ENCODE assay signal across 18 cellular contexts in genomic region chr12:52566847-52567291, GRCh38. TPM values are rescaled to one million over a fixed set of nuclear protein-coding genes. Genes with fewer than 3 reads are reported as not detected.
DNase-seq lines count a peak whose midpoint lies in the region; ATAC-seq and TF ChIP-seq lines count a peak whose summit lies in the region.
"Had no signal": no experiment of that assay in that cellular context is flagged by ENCODE, and none has a peak within 500 bp of the region (broad histone marks: within the 10 kb centered on the region; RNA-seq: fewer than 3 reads in every experiment).

No MANE protein-coding gene starts in this region.

- peak; percentile 70 to 98 (median 94) for ATAC-seq in heart right ventricle
- ATAC-seq in HG03354 (IDR thresholded peaks at IDR 0.05; ENCODE audit: poor library complexity, severe bottlenecking, unreplicated experiment) = no peak
- ATAC-seq in HG03196 (IDR thresholded peaks at IDR 0.05; ENCODE audit: unreplicated experiment) = no peak
- ATAC-seq: foreskin keratinocyte had no signal

- TF ChIP-seq CTCF in heart right ventricle (IDR thresholded peaks at IDR 0.05) (no peak), lower leg skin (IDR thresholded peaks at IDR 0.05) (no peak)

- intact Hi-C loops in heart right ventricle (cut with DNase I) = no loop called here
- intact Hi-C loops in lower leg skin (cut with DNase I; ENCODE audit: low total_unique reads) = no loop called here

- no peaks in the 10 kb centered on the region for H3K36me3 ChIP-seq in heart right ventricle
- H3K36me3 ChIP-seq: breast epithelium, SJCRH30 had no signal

- peaks cover 0 to 71% (median 14%) of the 10 kb centered on the region in 7 donors for H3K27me3 ChIP-seq in heart right ventricle
- H3K27me3 ChIP-seq: breast epithelium had no signal

- no peak for TF ChIP-seq POLR2A in lower leg skin (IDR thresholded peaks at IDR 0.05)

- H3K4me3 ChIP-seq in heart right ventricle = no peak overlapping the region
- H3K4me3 ChIP-seq in lower leg skin (ENCODE audit: low read depth, poor library complexity, severe bottlenecking) = no peak overlapping the region
- H3K4me3 ChIP-seq: breast epithelium, SJCRH30, smooth muscle cell had no signal

- peak overlapping the region in 3 of 10 donors; percentile 10 to 49 (median 22) for H3K27ac ChIP-seq in heart right ventricle
- H3K27ac ChIP-seq: breast epithelium, foreskin keratinocyte, SJCRH30 had no signal

- DNase-seq in NCI-H1436 (lab: John Stamatoyannopoulos, UW) (peak; percentile 35), NCI-H1436 treated with DMSO at 0.1 percent for 48 hours (lab: John Stamatoyannopoulos, UW) (no peak), NCI-H524 treated with DMSO at 0.1 percent for 48 hours (lab: John Stamatoyannopoulos, UW) (peak; percentile 27), heart right ventricle (peak; percentile 41 to 72), lower leg skin (ENCODE audit: low spot score in 2 of 2) (no peak)
- DNase-seq in stimulated activated CD8-positive, alpha-beta memory T cell treated with anti-CD3 and anti-CD28 coated beads, Interleukin-15, amount 100 ng/mL, for 24 hours (ENCODE audit: low read depth) = peak; percentile 7
- DNase-seq: 8988T; activated naive CD4-positive, alpha-beta T cell treated with anti-CD3 and anti-CD28 coated beads, Interleukin-2, amount 50 U/mL, for 16 hours; EL; foreskin keratinocyte; NCI-H2081; SJCRH30 had no signal

- WGBS in heart right ventricle, 2 donors = 26 to 39% methylated on average over 8 of the region's 8 CpGs
- WGBS in lower leg skin, 2 donors = 81 to 86% methylated on average over 7 to 8 of the region's 8 CpGs

- H3K9me3 ChIP-seq in heart right ventricle = no peaks in the 10 kb centered on the region
- H3K9me3 ChIP-seq: breast epithelium, SJCRH30 had no signal

- peaks cover 0 to 11% (median 0%) of the 10 kb centered on the region in 9 donors for H3K4me1 ChIP-seq in heart right ventricle
- H3K4me1 ChIP-seq: breast epithelium, foreskin keratinocyte, SJCRH30 had no signal

RNA-seq across cellular contexts. Expression of gene KRT74, which starts 6.8 kb away (rescaled TPM):
- total RNA-seq in heart right ventricle (under 1 TPM in 1 of 10 donors, not detected in 9; 0.62 TPM), lower leg skin (10 to 100 TPM in 1 of 4 donors, 1 to 10 TPM in 1, under 1 TPM in 2; 0.30 to 14.6 (median 0.82) TPM)
- not detected for polyA plus RNA-seq in heart right ventricle
- total RNA-seq: breast epithelium, foreskin keratinocyte, osteocyte, SJCRH30, smooth muscle cell had no signal
- polyA plus RNA-seq: CD14-positive monocyte, smooth muscle cell had no signal

RNA-seq across cellular contexts. Expression of gene KRT71, which starts 13.9 kb away (rescaled TPM):
- total RNA-seq in heart right ventricle (not detected), lower leg skin (10 to 100 TPM in 1 of 4 donors, 1 to 10 TPM in 1, under 1 TPM in 1, not detected in 1; 0.32 to 61.7 (median 1.6) TPM)
- not detected for polyA plus RNA-seq in heart right ventricle
- total RNA-seq: foreskin keratinocyte, osteocyte, SJCRH30, smooth muscle cell had no signal
- polyA plus RNA-seq: CD14-positive monocyte, foreskin keratinocyte, smooth muscle cell had no signal

RNA-seq across cellular contexts. Expression of gene KRT72, which starts 34.4 kb away (rescaled TPM):
- total RNA-seq in heart right ventricle (under 1 TPM in 1 of 10 donors, not detected in 9; 0.15 TPM), lower leg skin (10 to 100 TPM in 2 of 4 donors, 1 to 10 TPM in 1, under 1 TPM in 1; 0.42 to 14.0 (median 7.1) TPM)
- polyA plus RNA-seq in heart right ventricle = not detected
- total RNA-seq: breast epithelium, foreskin keratinocyte, osteocyte, SJCRH30, smooth muscle cell had no signal
- polyA plus RNA-seq: CD14-positive monocyte, foreskin keratinocyte, smooth muscle cell had no signal

RNA-seq across cellular contexts. Expression of gene KRT5, which starts 46.7 kb away (rescaled TPM):
- total RNA-seq in heart right ventricle (1 to 10 TPM in 1 of 10 donors, under 1 TPM in 2, not detected in 7; 0.25 to 1.5 (median 0.45) TPM), lower leg skin (1,000 to 10,000 TPM; 2,541 to 6,567 (median 4,278) TPM)
- polyA plus RNA-seq in heart right ventricle = under 1 TPM in 1 of 2 donors, not detected in 1; 0.90 TPM
- total RNA-seq: osteocyte, SJCRH30 had no signal
- polyA plus RNA-seq: CD14-positive monocyte had no signal

RNA-seq across cellular contexts. Expression of gene KRT73, which starts 51.5 kb away (rescaled TPM):
- total RNA-seq in heart right ventricle = not detected
- polyA plus RNA-seq in heart right ventricle = not detected
- total RNA-seq in lower leg skin = 10 to 100 TPM in 1 of 4 donors, 1 to 10 TPM in 3; 3.0 to 15.3 (median 6.0) TPM
- total RNA-seq: breast epithelium, foreskin keratinocyte, osteocyte, SJCRH30, smooth muscle cell had no signal
- polyA plus RNA-seq: CD14-positive monocyte, foreskin keratinocyte, smooth muscle cell had no signal

Comparison
In these comparisons a context has a peak if more than half of its experiments do, and no peak if none do; other contexts are left out.
1. DNase-seq: peak in NCI-H1436 (single experiment), NCI-H524 treated with DMSO at 0.1 percent for 48 hours (single experiment), heart right ventricle (2 of 2) and stimulated activated CD8-positive, alpha-beta memory T cell treated with anti-CD3 and anti-CD28 coated beads, Interleukin-15, amount 100 ng/mL, for 24 hours (single experiment); none in NCI-H1436 treated with DMSO at 0.1 percent for 48 hours (single experiment) and lower leg skin (0 of 2).
2. ATAC-seq: peak in heart right ventricle (8 of 8); none in HG03354 (single experiment) and HG03196 (single experiment).